ENCODE assay signal across 36 cellular contexts in genomic region chr6:20031342-20031741, GRCh38.
"Had no signal": no experiment of that assay in that cellular context is flagged by ENCODE, and none has a peak within 500 bp of the region (broad histone marks: within the 10 kb centered on the region; RNA-seq: fewer than 3 reads in every experiment).

No MANE protein-coding gene starts in this region.

- H3K4me3 ChIP-seq: MG63 had no signal

- H3K36me3 ChIP-seq: MG63 had no signal

- H3K9me3 ChIP-seq: MG63 had no signal

- DNase-seq: Kasumi-1, MG63, MM.1S, MV-4-11, NCI-H1048, NCI-H1092, NCI-H1092 treated with DMSO at 0.1 percent for 48 hours, NCI-H1105, NCI-H1105 treated with DMSO at 0.1 percent for 48 hours, NCI-H1417, NCI-H1417 treated with DMSO at 0.1 percent for 48 hours, NCI-H1436, NCI-H1436 treated with DMSO at 0.1 percent for 48 hours, NCI-H146, NCI-H1694, NCI-H187, NCI-H187 treated with DMSO at 0.1 percent for 48 hours, NCI-H1930, NCI-H2029, NCI-H2029 treated with DMSO at 0.1 percent for 48 hours, NCI-H2081, NCI-H2081 treated with DMSO at 0.1 percent for 48 hours, NCI-H2107, NCI-H2171, NCI-H2171 treated with DMSO at 0.1 percent for 48 hours, NCI-H2227 treated with DMSO at 0.1 percent for 48 hours, NCI-H226, NCI-H345, NCI-H446, NCI-H446 treated with DMSO at 0.1 percent for 48 hours, NCI-H510A, NCI-H510A treated with DMSO at 0.1 percent for 48 hours, NCI-H524, NCI-H524 treated with DMSO at 0.1 percent for 48 hours, NCI-H526, NCI-H526 treated with DMSO at 0.1 percent for 48 hours had no signal

- H3K27me3 ChIP-seq: MG63 had no signal
